In genomic region chr11:129595043-129595962, GRCh38 we compare ENCODE assay signal across 1 cellular context.
TF ChIP-seq lines count a peak whose summit lies in the region.

No MANE protein-coding gene starts in this region.

TF ChIP-seq in GM23338, 12 proteins besides CTCF, POLR2A, EP300 and RAD21 (continued from another document):
- TF ChIP-seq REST (IDR thresholded peaks at IDR 0.05; ENCODE audit: unreplicated experiment) = no peak
- TF ChIP-seq POLR2AphosphoS5 (IDR thresholded peaks at IDR 0.05; ENCODE audit: low read depth) = no peak
- no peak for TF ChIP-seq ZNF114 (CRISPR knock-in tag; IDR thresholded peaks at IDR 0.05)
- TF ChIP-seq STAT1 (IDR thresholded peaks at IDR 0.05; ENCODE audit: unreplicated experiment) = no peak
- no peak for TF ChIP-seq ETS1 (IDR thresholded peaks at IDR 0.05)
- no peak for TF ChIP-seq EZH2 (IDR thresholded peaks at IDR 0.05; ENCODE audit: low read depth, unreplicated experiment)
- TF ChIP-seq EZH2phosphoT487 (IDR thresholded peaks at IDR 0.05; ENCODE audit: unreplicated experiment) = no peak
- no peak for TF ChIP-seq ZNF331 (CRISPR knock-in tag; IDR thresholded peaks at IDR 0.05; ENCODE audit: low read depth)
- no peak for TF ChIP-seq CREB1 (CRISPR knock-in tag; IDR thresholded peaks at IDR 0.05; ENCODE audit: low read depth)
